In genomic region chr4:82984459-82984858, GRCh38 we compare ENCODE assay signal across 13 cellular contexts. TPM values are rescaled to one million over a fixed set of nuclear protein-coding genes. Genes with fewer than 3 reads are reported as not detected.
DNase-seq lines count a peak whose midpoint lies in the region; ATAC-seq and TF ChIP-seq lines count a peak whose summit lies in the region.
"Had no signal": no experiment of that assay in that cellular context is flagged by ENCODE, and none has a peak within 500 bp of the region (broad histone marks: within the 10 kb centered on the region; RNA-seq: fewer than 3 reads in every experiment).

No MANE protein-coding gene starts in this region.

- peaks cover 19% of the 10 kb centered on the region for H3K36me3 Mint-ChIP-seq in activated T-helper 1 cell treated with anti-CD3 and anti-CD28 coated beads, Interleukin-12 subunit alpha, Interleukin-12 subunit beta, Interleukin-2, Interleukin-4 antibody, amounts not matched to agents 30 ng/mL and 10 ng/mL and 1 ng/mL, durations not matched to agents 14 hours and 24 hours and 36 hours (ENCODE audit: low read depth)

- DNase-seq in NCI-H2227 (lab: John Stamatoyannopoulos, UW; ENCODE audit: unreplicated experiment) (peak; percentile 2), NCI-H2227 treated with DMSO at 0.1 percent for 48 hours (lab: John Stamatoyannopoulos, UW) (no peak), KBM-7 (peak; percentile 16), astrocyte of the spinal cord (ENCODE audit: low read depth, low spot score) (peak; percentile 76), mucosa of descending colon (no peak), dorsolateral prefrontal cortex (no peak)
- DNase-seq in activated T-helper 1 cell treated with anti-CD3 and anti-CD28 coated beads, Interleukin-12 subunit alpha, Interleukin-12 subunit beta, Interleukin-2, Interleukin-4 antibody, amounts not matched to agents 30 ng/mL and 10 ng/mL and 1 ng/mL, durations not matched to agents 14 hours and 24 hours and 36 hours (ENCODE audit: low spot score), result no peak
- DNase-seq: 8988T, amniotic stem cell, GOT3, NCI-H524 treated with DMSO at 0.1 percent for 48 hours, nucleus accumbens had no signal

- H3K27ac ChIP-seq in dorsolateral prefrontal cortex, result no peak overlapping the region

- H3K4me1 ChIP-seq in mucosa of descending colon (ENCODE audit: low read depth), result no peaks in the 10 kb centered on the region

- H3K27me3 ChIP-seq in dorsolateral prefrontal cortex, result no peaks in the 10 kb centered on the region

- no peak overlapping the region for H3K27ac Mint-ChIP-seq in activated T-helper 1 cell treated with anti-CD3 and anti-CD28 coated beads, Interleukin-12 subunit alpha, Interleukin-12 subunit beta, Interleukin-2, Interleukin-4 antibody, amounts not matched to agents 30 ng/mL and 10 ng/mL and 1 ng/mL, durations not matched to agents 14 hours and 24 hours and 36 hours

- no peaks in the 10 kb centered on the region for H3K9me3 Mint-ChIP-seq in activated T-helper 1 cell treated with anti-CD3 and anti-CD28 coated beads, Interleukin-12 subunit alpha, Interleukin-12 subunit beta, Interleukin-2, Interleukin-4 antibody, amounts not matched to agents 30 ng/mL and 10 ng/mL and 1 ng/mL, durations not matched to agents 14 hours and 24 hours and 36 hours

- intact Hi-C loops in mucosa of descending colon (cut with DNase I, micrococcal nuclease), result no loop called here
- intact Hi-C loops in dorsolateral prefrontal cortex (cut with DNase I), result no loop called here
- intact Hi-C loops in activated T-helper 1 cell treated with anti-CD3 and anti-CD28 coated beads, Interleukin-12 subunit alpha, Interleukin-12 subunit beta, Interleukin-2, Interleukin-4 antibody, amounts not matched to agents 30 ng/mL and 10 ng/mL and 1 ng/mL, durations not matched to agents 14 hours and 24 hours and 36 hours (cut with micrococcal nuclease), result no loop called here

- H3K4me1 Mint-ChIP-seq in activated T-helper 1 cell treated with anti-CD3 and anti-CD28 coated beads, Interleukin-12 subunit alpha, Interleukin-12 subunit beta, Interleukin-2, Interleukin-4 antibody, amounts not matched to agents 30 ng/mL and 10 ng/mL and 1 ng/mL, durations not matched to agents 14 hours and 24 hours and 36 hours (ENCODE audit: low read depth), result peaks cover 14% of the 10 kb centered on the region

- in situ Hi-C loops in KBM-7 (cut with MboI; ENCODE audit: low pct_unique_long_range_greater_than_20kb, low sequenced_read_pairs), result no loop called here
- in situ Hi-C loops in astrocyte of the spinal cord (cut with HindIII; ENCODE audit: low sequenced_read_pairs), result no loop called here

- H3K4me3 ChIP-seq in astrocyte of the spinal cord (ENCODE audit: low read depth, low read length) (no peak overlapping the region), mucosa of descending colon (no peak overlapping the region), dorsolateral prefrontal cortex (no peak overlapping the region)

- H3K27me3 Mint-ChIP-seq in activated T-helper 1 cell treated with anti-CD3 and anti-CD28 coated beads, Interleukin-12 subunit alpha, Interleukin-12 subunit beta, Interleukin-2, Interleukin-4 antibody, amounts not matched to agents 30 ng/mL and 10 ng/mL and 1 ng/mL, durations not matched to agents 14 hours and 24 hours and 36 hours (ENCODE audit: insufficient read depth), result no peaks in the 10 kb centered on the region

- H3K36me3 ChIP-seq in mucosa of descending colon (ENCODE audit: low read depth), result no peaks in the 10 kb centered on the region

- ATAC-seq in mucosa of descending colon, result peak; percentile 52
- ATAC-seq in GM21515 (IDR thresholded peaks at IDR 0.05; ENCODE audit: unreplicated experiment), result no peak

- H3K9me3 ChIP-seq in mucosa of descending colon, result no peaks in the 10 kb centered on the region

- TF ChIP-seq CTCF in astrocyte of the spinal cord (IDR thresholded peaks at IDR 0.05; ENCODE audit: low read depth, low read length) (no peak), mucosa of descending colon (IDR thresholded peaks at IDR 0.05) (no peak), dorsolateral prefrontal cortex (IDR thresholded peaks at IDR 0.05 in 54 of 56, conservative IDR thresholded peaks at IDR 0.05 in 2 of 56; ENCODE audit: low read depth in 1 of 56, partially characterized antibody in 56 of 56) (no peak)

- no peak overlapping the region for H3K4me3 Mint-ChIP-seq in activated T-helper 1 cell treated with anti-CD3 and anti-CD28 coated beads, Interleukin-12 subunit alpha, Interleukin-12 subunit beta, Interleukin-2, Interleukin-4 antibody, amounts not matched to agents 30 ng/mL and 10 ng/mL and 1 ng/mL, durations not matched to agents 14 hours and 24 hours and 36 hours

RNA-seq across cellular contexts. Expression of gene LIN54, which starts 26.2 kb away (rescaled TPM):
- 10 to 100 TPM; 15.6 to 16.7 (median 15.8) TPM for total RNA-seq in mucosa of descending colon
- total RNA-seq in dorsolateral prefrontal cortex, result 10 to 100 TPM; 11.9 to 25.0 (median 18.7) TPM
- total RNA-seq in activated T-helper 1 cell treated with anti-CD3 and anti-CD28 coated beads, Interleukin-12 subunit alpha, Interleukin-12 subunit beta, Interleukin-2, Interleukin-4 antibody, amounts not matched to agents 30 ng/mL and 10 ng/mL and 1 ng/mL, durations not matched to agents 14 hours and 24 hours and 36 hours, result 26.6 and 29.3 TPM in 2 replicates

RNA-seq across cellular contexts. Expression of gene COPS4, which starts 50.5 kb away (rescaled TPM):
- total RNA-seq in mucosa of descending colon (10 to 100 TPM; 16.7 to 26.1 (median 26.0) TPM), dorsolateral prefrontal cortex (10 to 100 TPM; 22.8 to 75.1 (median 50.8) TPM)
- total RNA-seq in activated T-helper 1 cell treated with anti-CD3 and anti-CD28 coated beads, Interleukin-12 subunit alpha, Interleukin-12 subunit beta, Interleukin-2, Interleukin-4 antibody, amounts not matched to agents 30 ng/mL and 10 ng/mL and 1 ng/mL, durations not matched to agents 14 hours and 24 hours and 36 hours, result 35.8 and 38.8 TPM in 2 replicates

Comparison
In these comparisons a context has a peak if more than half of its experiments do, and no peak if none do; other contexts are left out.
1. DNase-seq: peak in NCI-H2227 (single experiment), KBM-7 (single experiment) and astrocyte of the spinal cord (single experiment); none in NCI-H2227 treated with DMSO at 0.1 percent for 48 hours (single experiment), mucosa of descending colon (0 of 3), dorsolateral prefrontal cortex (0 of 10) and activated T-helper 1 cell treated with anti-CD3 and anti-CD28 coated beads, Interleukin-12 subunit alpha, Interleukin-12 subunit beta, Interleukin-2, Interleukin-4 antibody, amounts not matched to agents 30 ng/mL and 10 ng/mL and 1 ng/mL, durations not matched to agents 14 hours and 24 hours and 36 hours (single experiment).